ENCODE assay signal across 15 cellular contexts in the genomic region with DNA sequence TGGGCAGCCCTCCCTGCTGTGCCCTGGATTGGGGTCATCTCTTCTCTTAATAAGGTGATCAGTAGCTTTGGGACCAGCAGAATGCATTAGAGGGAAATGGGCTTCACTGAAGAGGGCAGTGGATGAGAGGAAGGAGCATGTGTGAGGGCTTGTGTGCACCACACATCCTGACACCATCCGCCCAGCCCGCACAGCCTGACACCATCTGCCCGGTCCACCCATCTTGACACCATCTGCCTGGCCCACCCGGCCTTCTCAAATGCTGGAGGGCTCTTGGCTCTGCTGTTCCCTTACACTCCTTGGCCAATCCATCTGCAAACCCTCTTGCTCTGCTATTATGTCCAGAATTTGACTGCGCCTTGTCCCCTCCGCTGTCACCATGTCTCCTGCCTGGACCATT.
"Had no signal": no experiment of that assay in that cellular context is flagged by ENCODE, and none has a peak within 500 bp of the region (broad histone marks: within the 10 kb centered on the region; RNA-seq: fewer than 3 reads in every experiment).

No MANE protein-coding gene starts in this region.

- H3K4me3 ChIP-seq: lung, prostate gland, sigmoid colon, upper lobe of left lung had no signal

- H3K36me3 ChIP-seq: prostate gland had no signal

- ATAC-seq: activated naive CD4-positive, alpha-beta T cell treated with anti-CD3 and anti-CD28 coated beads, Interleukin-2, amount 50 U/mL, for 72 hours; left cardiac atrium had no signal

- H3K9me3 ChIP-seq: prostate gland, sigmoid colon, upper lobe of left lung had no signal

- H3K27me3 ChIP-seq: sigmoid colon, upper lobe of left lung had no signal

- DNase-seq: activated CD4-positive, alpha-beta T cell treated with anti-CD3 and anti-CD28 coated beads, Interleukin-2, amount 50 U/mL, for 1 hour; activated T-cell treated with anti-CD3 and anti-CD28 coated beads for 4 hours; amniotic stem cell; dermis blood vessel endothelial cell; left cardiac atrium; midbrain; nucleus accumbens; sigmoid colon; stimulated activated CD4-positive, alpha-beta T cell treated with anti-CD3 and anti-CD28 coated beads, Interleukin-2, amount 100 ng/mL, for 24 hours; stimulated activated naive CD4-positive, alpha-beta T cell; upper lobe of left lung had no signal

- H3K4me3 Mint-ChIP-seq: brain had no signal
